1 cellular context compared by ENCODE assay signal in the genomic region with DNA sequence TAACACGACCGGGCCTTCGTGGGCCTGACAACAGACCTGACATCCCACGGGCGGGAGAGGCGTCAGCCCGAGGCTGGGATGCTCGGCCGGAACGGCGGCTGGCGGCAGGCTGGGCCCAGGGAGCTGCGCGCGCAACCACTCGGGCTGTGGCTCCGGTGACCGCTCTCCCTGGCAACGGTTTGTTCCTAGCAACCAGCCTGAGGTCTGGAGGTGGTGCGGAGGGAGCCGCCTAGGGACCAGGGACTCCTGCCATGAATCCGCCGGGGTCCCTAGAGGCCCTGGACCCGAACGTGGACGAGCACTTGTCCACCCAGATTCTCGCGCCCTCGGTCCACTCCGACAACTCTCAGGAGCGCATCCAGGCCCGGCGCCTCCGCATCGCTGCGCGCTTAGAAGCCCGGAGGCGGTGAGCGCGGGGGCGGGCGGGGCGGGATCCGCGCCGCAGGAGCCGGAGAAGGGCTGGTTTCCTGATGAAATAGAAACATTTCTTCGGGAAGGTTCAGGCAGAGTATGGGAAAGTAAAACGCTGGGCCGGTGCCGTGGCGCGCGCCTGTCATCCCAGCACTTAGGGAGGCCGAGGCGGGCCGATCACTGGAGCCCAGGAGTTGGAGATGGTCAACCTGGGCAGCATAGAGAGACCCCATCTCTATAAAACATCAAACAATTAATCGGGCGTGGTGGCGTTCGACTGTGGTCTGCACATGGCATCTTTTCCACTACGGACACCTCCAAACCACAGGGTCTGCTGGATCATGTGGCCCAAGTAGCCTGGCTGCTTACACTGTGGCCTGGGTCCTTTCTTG.
TF ChIP-seq lines count a peak whose summit lies in the region.

A gene (plus strand): TSS at position 182 of the 803 bp plus-strand sequence. CDS start 70 bp downstream, at position 252.

TF ChIP-seq in HEK293, 187 proteins besides CTCF, POLR2A, EP300 and RAD21 (continued from another document):
- TF ChIP-seq ZNF501 (tag by site-specific recombination; IDR thresholded peaks at IDR 0.05) (no peak), KLF9 (tag by site-specific recombination; IDR thresholded peaks at IDR 0.05; ENCODE audit: low read depth) (no peak), ZNF624 (tag by site-specific recombination; IDR thresholded peaks at IDR 0.05) (no peak), ZNF830 (tag by site-specific recombination; IDR thresholded peaks at IDR 0.05; ENCODE audit: low read depth) (no peak), ZNF114 (tag by site-specific recombination; IDR thresholded peaks at IDR 0.05) (no peak), ZBTB17 (tag by site-specific recombination; IDR thresholded peaks at IDR 0.05) (peak; percentile 50; the same call in 1 of the 2 replicates), ZNF560 (tag by site-specific recombination; IDR thresholded peaks at IDR 0.05; ENCODE audit: borderline replicate concordance) (no peak), REPIN1 (tag by site-specific recombination; IDR thresholded peaks at IDR 0.05; ENCODE audit: low read depth) (no peak), ZNF654 (tag by site-specific recombination; IDR thresholded peaks at IDR 0.05; ENCODE audit: low read depth) (no peak), ZNF23 (tag by site-specific recombination; IDR thresholded peaks at IDR 0.05; ENCODE audit: borderline replicate concordance) (no peak), ZNF626 (tag by site-specific recombination; IDR thresholded peaks at IDR 0.05) (no peak), ZNF510 (tag by site-specific recombination; IDR thresholded peaks at IDR 0.05; ENCODE audit: insufficient replicate concordance) (no peak)
- TF ChIP-seq, protein P1, sequence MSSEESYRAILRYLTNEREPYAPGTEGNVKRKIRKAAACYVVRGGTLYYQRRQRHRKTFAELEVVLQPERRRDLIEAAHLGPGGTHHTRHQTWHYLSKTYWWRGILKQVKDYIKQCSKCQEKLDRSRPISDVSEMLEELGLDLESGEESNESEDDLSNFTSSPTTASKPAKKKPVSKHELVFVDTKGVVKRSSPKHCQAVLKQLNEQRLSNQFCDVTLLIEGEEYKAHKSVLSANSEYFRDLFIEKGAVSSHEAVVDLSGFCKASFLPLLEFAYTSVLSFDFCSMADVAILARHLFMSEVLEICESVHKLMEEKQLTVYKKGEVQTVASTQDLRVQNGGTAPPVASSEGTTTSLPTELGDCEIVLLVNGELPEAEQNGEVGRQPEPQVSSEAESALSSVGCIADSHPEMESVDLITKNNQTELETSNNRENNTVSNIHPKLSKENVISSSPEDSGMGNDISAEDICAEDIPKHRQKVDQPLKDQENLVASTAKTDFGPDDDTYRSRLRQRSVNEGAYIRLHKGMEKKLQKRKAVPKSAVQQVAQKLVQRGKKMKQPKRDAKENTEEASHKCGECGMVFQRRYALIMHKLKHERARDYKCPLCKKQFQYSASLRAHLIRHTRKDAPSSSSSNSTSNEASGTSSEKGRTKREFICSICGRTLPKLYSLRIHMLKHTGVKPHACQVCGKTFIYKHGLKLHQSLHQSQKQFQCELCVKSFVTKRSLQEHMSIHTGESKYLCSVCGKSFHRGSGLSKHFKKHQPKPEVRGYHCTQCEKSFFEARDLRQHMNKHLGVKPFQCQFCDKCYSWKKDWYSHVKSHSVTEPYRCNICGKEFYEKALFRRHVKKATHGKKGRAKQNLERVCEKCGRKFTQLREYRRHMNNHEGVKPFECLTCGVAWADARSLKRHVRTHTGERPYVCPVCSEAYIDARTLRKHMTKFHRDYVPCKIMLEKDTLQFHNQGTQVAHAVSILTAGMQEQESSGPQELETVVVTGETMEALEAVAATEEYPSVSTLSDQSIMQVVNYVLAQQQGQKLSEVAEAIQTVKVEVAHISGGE (tag by site-specific recombination; conservative IDR thresholded peaks at IDR 0.05; ENCODE audit: low read depth) = no peak
- TF ChIP-seq, protein P2, sequence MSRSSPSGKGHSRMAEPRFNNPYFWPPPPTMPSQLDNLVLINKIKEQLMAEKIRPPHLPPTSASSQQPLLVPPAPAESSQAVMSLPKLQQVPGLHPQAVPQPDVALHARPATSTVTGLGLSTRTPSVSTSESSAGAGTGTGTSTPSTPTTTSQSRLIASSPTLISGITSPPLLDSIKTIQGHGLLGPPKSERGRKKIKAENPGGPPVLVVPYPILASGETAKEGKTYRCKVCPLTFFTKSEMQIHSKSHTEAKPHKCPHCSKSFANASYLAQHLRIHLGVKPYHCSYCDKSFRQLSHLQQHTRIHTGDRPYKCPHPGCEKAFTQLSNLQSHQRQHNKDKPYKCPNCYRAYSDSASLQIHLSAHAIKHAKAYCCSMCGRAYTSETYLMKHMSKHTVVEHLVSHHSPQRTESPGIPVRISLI (tag by site-specific recombination; IDR thresholded peaks at IDR 0.05) = no peak
- TF ChIP-seq, protein P3, sequence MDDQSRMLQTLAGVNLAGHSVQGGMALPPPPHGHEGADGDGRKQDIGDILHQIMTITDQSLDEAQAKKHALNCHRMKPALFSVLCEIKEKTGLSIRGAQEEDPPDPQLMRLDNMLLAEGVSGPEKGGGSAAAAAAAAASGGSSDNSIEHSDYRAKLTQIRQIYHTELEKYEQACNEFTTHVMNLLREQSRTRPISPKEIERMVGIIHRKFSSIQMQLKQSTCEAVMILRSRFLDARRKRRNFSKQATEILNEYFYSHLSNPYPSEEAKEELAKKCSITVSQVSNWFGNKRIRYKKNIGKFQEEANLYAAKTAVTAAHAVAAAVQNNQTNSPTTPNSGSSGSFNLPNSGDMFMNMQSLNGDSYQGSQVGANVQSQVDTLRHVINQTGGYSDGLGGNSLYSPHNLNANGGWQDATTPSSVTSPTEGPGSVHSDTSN (CRISPR knock-in tag; IDR thresholded peaks at IDR 0.05) = no peak
- TF ChIP-seq, protein P4, sequence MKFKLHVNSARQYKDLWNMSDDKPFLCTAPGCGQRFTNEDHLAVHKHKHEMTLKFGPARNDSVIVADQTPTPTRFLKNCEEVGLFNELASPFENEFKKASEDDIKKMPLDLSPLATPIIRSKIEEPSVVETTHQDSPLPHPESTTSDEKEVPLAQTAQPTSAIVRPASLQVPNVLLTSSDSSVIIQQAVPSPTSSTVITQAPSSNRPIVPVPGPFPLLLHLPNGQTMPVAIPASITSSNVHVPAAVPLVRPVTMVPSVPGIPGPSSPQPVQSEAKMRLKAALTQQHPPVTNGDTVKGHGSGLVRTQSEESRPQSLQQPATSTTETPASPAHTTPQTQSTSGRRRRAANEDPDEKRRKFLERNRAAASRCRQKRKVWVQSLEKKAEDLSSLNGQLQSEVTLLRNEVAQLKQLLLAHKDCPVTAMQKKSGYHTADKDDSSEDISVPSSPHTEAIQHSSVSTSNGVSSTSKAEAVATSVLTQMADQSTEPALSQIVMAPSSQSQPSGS (tag by site-specific recombination; IDR thresholded peaks at IDR 0.05; ENCODE audit: low read depth) = no peak
